In genomic region chr5:89377752-89378455, GRCh38 we compare ENCODE assay signal across 26 cellular contexts.
A peak's percentile ranks its signal among the peaks of the same experiment; 100 is the strongest.
DNase-seq lines count a peak whose midpoint lies in the region; ATAC-seq, FAIRE-seq and TF ChIP-seq lines count a peak whose summit lies in the region.
"Had no signal": no experiment of that assay in that cellular context is flagged by ENCODE, and none has a peak within 500 bp of the region (broad histone marks: within the 10 kb centered on the region; RNA-seq: fewer than 3 reads in every experiment).

No MANE protein-coding gene starts in this region.

- H2AK9ac ChIP-seq in IMR-90 (replicated peaks; ENCODE audit: low read depth, low read length, poor library complexity): no peak overlapping the region

- BruUV-seq in IMR-90 (replicated peaks; lab: Mats Ljungman, UMichigan) (no TSS peak), K562 (replicated peaks; lab: Mats Ljungman, UMichigan) (no TSS peak)

- H3K27me3 ChIP-seq in IMR-90 (ENCODE audit: control insufficient read depth, insufficient read depth, low read length) (peaks cover 2% of the 10 kb centered on the region; the same call in 1 of the 2 replicates), K562 (ENCODE audit: control insufficient read depth in 2 of 2, insufficient read depth in 2 of 2, low read length in 2 of 2) (no peaks in the 10 kb centered on the region)
- H3K27me3 ChIP-seq: adrenal gland, foreskin keratinocyte, neutrophil had no signal

- H3K36me3 ChIP-seq in IMR-90 (ENCODE audit: control insufficient read depth, insufficient read depth, low read length) (no peaks in the 10 kb centered on the region), K562 (ENCODE audit: control insufficient read depth, insufficient read depth, low read length) (no peaks in the 10 kb centered on the region)
- H3K36me3 ChIP-seq: adrenal gland, neutrophil, thoracic aorta had no signal

- H3K79me1 ChIP-seq in IMR-90 (ENCODE audit: low read depth in 1 of 2, low read length in 2 of 2): no peaks in the 10 kb centered on the region

- no peak overlapping the region for H2BK5ac ChIP-seq in IMR-90 (ENCODE audit: low read depth, low read length, poor library complexity, severe bottlenecking)

- POLR2A ChIA-PET in IMR-90 (lab: Charles Lee; ENCODE audit: unreplicated experiment) (no interaction called here), K562 (lab: Yijun Ruan, JAX) (no interaction called here)

- in situ Hi-C loops in IMR-90 (cut with MboI; ENCODE audit: low sequenced_read_pairs) (no loop called here), K562 (cut with MboI) (no loop called here)

- H3K9me1 ChIP-seq in IMR-90 (ENCODE audit: insufficient read depth, low read length) (no peaks in the 10 kb centered on the region), K562 (ENCODE audit: control insufficient read depth, insufficient read depth, low read length) (no peaks in the 10 kb centered on the region)

- no peak for ATAC-seq in IMR-90 (ENCODE audit: low read depth)
- peak; percentile 43; the same call in 2 of the 3 replicates for ATAC-seq in K562
- no peak for ATAC-seq in activated naive CD8-positive, alpha-beta T cell treated with anti-CD3 and anti-CD28 coated beads, Interleukin-2, amount 50 U/mL, for 24 hours
- ATAC-seq: foreskin keratinocyte; psoas muscle; stimulated activated effector memory CD8-positive, alpha-beta T cell treated with anti-CD3 and anti-CD28 coated beads, Interleukin-12 subunit alpha, Interleukin-12 subunit beta, amount 100 ng/mL, for 72 hours had no signal

- H3K79me2 ChIP-seq in K562 (ENCODE audit: control insufficient read depth, insufficient read depth, low read length): no peaks in the 10 kb centered on the region

- H3K4me2 ChIP-seq in IMR-90 (ENCODE audit: low read depth, low read length): no peak overlapping the region
- peak overlapping the region; percentile 46; the same call in 1 of the 2 replicates for H3K4me2 ChIP-seq in K562 (ENCODE audit: insufficient read depth, low read length)

- no peak overlapping the region for H4K5ac ChIP-seq in IMR-90 (ENCODE audit: low read depth, low read length)

- no peak overlapping the region for H3K4ac ChIP-seq in IMR-90 (ENCODE audit: low read depth, low read length)

- no peak overlapping the region for H3K9ac ChIP-seq in IMR-90 (ENCODE audit: low read depth, low read length)
- H3K9ac ChIP-seq in K562 (ENCODE audit: insufficient read depth in 1 of 2, low read depth in 2 of 2, low read length in 2 of 2): no peak overlapping the region

- TF ChIP-seq CTCF in IMR-90 (conservative IDR thresholded peaks at IDR 0.05; ENCODE audit: low read depth, low read length) (no peak), K562 (IDR thresholded peaks at IDR 0.05 in 2 of 3, conservative IDR thresholded peaks at IDR 0.05 in 1 of 3; ENCODE audit: insufficient read depth in 2 of 3, low read depth in 1 of 3, low read length in 3 of 3) (no peak), fibroblast of villous mesenchyme (IDR thresholded peaks at IDR 0.05; ENCODE audit: insufficient read depth, low read depth, low read length) (no peak)

- H2AK5ac ChIP-seq in IMR-90 (ENCODE audit: low read depth, low read length): no peak overlapping the region

- H3K23ac ChIP-seq in IMR-90 (ENCODE audit: low read depth, low read length): 0 out of 2 replicates have a peak overlapping the region, but pooled peaks have one; percentile 11

- TF ChIP-seq POLR2A in IMR-90 (IDR thresholded peaks at IDR 0.05; ENCODE audit: low read depth, low read length): no peak
- no peak for TF ChIP-seq POLR2A in K562 (conservative IDR thresholded peaks at IDR 0.05)

- H3K4me1 ChIP-seq in IMR-90 (ENCODE audit: control insufficient read depth, insufficient read depth, low read length) (no peaks in the 10 kb centered on the region), K562 (replicated peaks in 1 of 2; ENCODE audit: control insufficient read depth in 2 of 2, insufficient read depth in 2 of 2, low read length in 2 of 2) (peaks cover 0 to 3% of the 10 kb centered on the region in 2 experiments; a peak in 1 of 5 replicates)
- H3K4me1 ChIP-seq: adrenal gland, foreskin keratinocyte, psoas muscle had no signal

- H3K9me3 ChIP-seq in IMR-90 (ENCODE audit: control insufficient read depth, insufficient read depth, low read length) (no peaks in the 10 kb centered on the region), K562 (replicated peaks; ENCODE audit: control insufficient read depth, insufficient read depth, low read depth, low read length) (no peaks in the 10 kb centered on the region)
- H3K9me3 ChIP-seq: adrenal gland, neutrophil, psoas muscle, thoracic aorta had no signal

- H2BK15ac ChIP-seq in IMR-90 (ENCODE audit: low read depth, low read length): no peak overlapping the region

- H4K20me1 ChIP-seq in IMR-90 (ENCODE audit: insufficient read depth, low read length): no peaks in the 10 kb centered on the region
- H4K20me1 ChIP-seq in K562 (replicated peaks; ENCODE audit: control insufficient read depth, insufficient read depth, low read length): no peaks in the 10 kb centered on the region

- dilution Hi-C loops in IMR-90 (cut with HindIII; ENCODE audit: low sequenced_read_pairs, unreplicated experiment): no loop called here

- H2AFZ ChIP-seq in IMR-90 (replicated peaks; ENCODE audit: low read length, poor library complexity) (no peak overlapping the region), K562 (ENCODE audit: low read depth, low read length) (peak overlapping the region; percentile 34)

- H3K9me3 Mint-ChIP-seq in activated naive CD8-positive, alpha-beta T cell treated with anti-CD3 and anti-CD28 coated beads, Interleukin-2, amount 50 U/mL, for 24 hours: no peaks in the 10 kb centered on the region
- H3K9me3 Mint-ChIP-seq: IgD-negative memory B cell; memory B cell; T-helper 1 cell treated with Interleukin-12 subunit alpha and Interleukin-12 subunit beta and Interleukin-4 antibody, amounts not matched to agents 30 μg/mL and 1 μg/mL, for 36 hours had no signal

- no peak overlapping the region for H4K8ac ChIP-seq in IMR-90 (ENCODE audit: low read depth in 2 of 2, low read length in 2 of 2)

- no peak overlapping the region for H2BK120ac ChIP-seq in IMR-90 (ENCODE audit: low read depth, low read length)

- no peak overlapping the region for H3K18ac ChIP-seq in IMR-90 (ENCODE audit: low read depth, low read length)

- no peak overlapping the region for H3K27ac Mint-ChIP-seq in activated naive CD8-positive, alpha-beta T cell treated with anti-CD3 and anti-CD28 coated beads, Interleukin-2, amount 50 U/mL, for 24 hours
- H3K27ac Mint-ChIP-seq: activated T-cell treated with anti-CD3 and anti-CD28 coated beads, Interleukin-2, amount 50 U/mL, for 24 hours; dendritic cell treated with granulocyte-macrophage colony-stimulating factor and Interleukin-4, amounts not matched to agents 40 ng/mL and 50 ng/mL, for 4 days; IgD-negative memory B cell; memory B cell; stimulated activated effector memory CD8-positive, alpha-beta T cell treated with anti-CD3 and anti-CD28 coated beads, Interleukin-12 subunit alpha, Interleukin-12 subunit beta, amount 100 ng/mL, for 72 hours; T-helper 1 cell treated with Interleukin-12 subunit alpha and Interleukin-12 subunit beta and Interleukin-4 antibody, amounts not matched to agents 30 μg/mL and 1 μg/mL, for 36 hours had no signal

- no peak overlapping the region for H4K91ac ChIP-seq in IMR-90 (ENCODE audit: insufficient read depth, low read depth, low read length)

- no peak overlapping the region for H3K56ac ChIP-seq in IMR-90 (ENCODE audit: extremely low read depth, insufficient read depth, low read length)

- H3K4me3 Mint-ChIP-seq in activated naive CD8-positive, alpha-beta T cell treated with anti-CD3 and anti-CD28 coated beads, Interleukin-2, amount 50 U/mL, for 24 hours: no peak overlapping the region
- H3K4me3 Mint-ChIP-seq: activated T-cell treated with anti-CD3 and anti-CD28 coated beads, Interleukin-2, amount 50 U/mL, for 24 hours; dendritic cell treated with granulocyte-macrophage colony-stimulating factor and Interleukin-4, amounts not matched to agents 40 ng/mL and 50 ng/mL, for 4 days; IgD-negative memory B cell; memory B cell; stimulated activated effector memory CD8-positive, alpha-beta T cell treated with anti-CD3 and anti-CD28 coated beads, Interleukin-12 subunit alpha, Interleukin-12 subunit beta, amount 100 ng/mL, for 72 hours; T-helper 1 cell treated with Interleukin-12 subunit alpha and Interleukin-12 subunit beta and Interleukin-4 antibody, amounts not matched to agents 30 μg/mL and 1 μg/mL, for 36 hours had no signal

- FAIRE-seq in K562 (lab: Jason Lieb, UNC): peak; percentile 23
- FAIRE-seq: D721Med, endometrium had no signal

- intact Hi-C loops in IMR-90 (cut with micrococcal nuclease): no loop called here
- intact Hi-C loops in K562 (cut with micrococcal nuclease): no loop called here

- DNase-seq in AG08395 (ENCODE audit: low spot score) (peak; percentile 10), IMR-90 (no peak), K562 (ENCODE audit: extremely low read depth in 1 of 4, low spot score in 3 of 4) (peak in 1 of 4 experiments; percentile 24), fibroblast of villous mesenchyme (ENCODE audit: low read depth) (peak; percentile 25), GF-D8 (lab: John Stamatoyannopoulos, UW) (no peak), DMS153 treated with DMSO at 0.1 percent for 48 hours (lab: John Stamatoyannopoulos, UW; ENCODE audit: unreplicated experiment) (no peak), NCI-H1694 treated with DMSO at 0.1 percent for 48 hours (lab: John Stamatoyannopoulos, UW) (no peak)
- no peak for DNase-seq in activated naive CD8-positive, alpha-beta T cell treated with anti-CD3 and anti-CD28 coated beads, Interleukin-2, amount 50 U/mL, for 24 hours
- DNase-seq: activated CD4-positive, alpha-beta T cell treated with anti-CD3 and anti-CD28 coated beads for 4 hours; activated T-cell treated with anti-CD3 and anti-CD28 coated beads, Interleukin-2, amount 50 U/mL, for 24 hours; adrenal gland; foreskin keratinocyte; NCI-H1105 treated with DMSO at 0.1 percent for 48 hours; NCI-H2107; psoas muscle; stimulated activated CD4-positive, alpha-beta T cell treated with anti-CD3 and anti-CD28 coated beads, Interleukin-1b, Interleukin-23, amount 100 ng/mL, for 48 hours had no signal

- no peak overlapping the region for H3K14ac ChIP-seq in IMR-90 (replicated peaks; ENCODE audit: low read depth, low read length)

- no peak overlapping the region for H3K4me3 ChIP-seq in IMR-90 (ENCODE audit: insufficient read depth, low read depth, low read length)
- H3K4me3 ChIP-seq in K562: no peak overlapping the region
- no peak overlapping the region for H3K4me3 ChIP-seq in fibroblast of villous mesenchyme (ENCODE audit: low read depth, low read length)
- H3K4me3 ChIP-seq: adrenal gland, psoas muscle, thoracic aorta had no signal

- no peak overlapping the region for H2BK20ac ChIP-seq in IMR-90 (ENCODE audit: low read depth, low read length)

- no peaks in the 10 kb centered on the region for H3K4me1 Mint-ChIP-seq in activated naive CD8-positive, alpha-beta T cell treated with anti-CD3 and anti-CD28 coated beads, Interleukin-2, amount 50 U/mL, for 24 hours
- H3K4me1 Mint-ChIP-seq: stimulated activated effector memory CD8-positive, alpha-beta T cell treated with anti-CD3 and anti-CD28 coated beads, Interleukin-12 subunit alpha, Interleukin-12 subunit beta, amount 100 ng/mL, for 72 hours had no signal

- CTCF ChIA-PET in IMR-90 (lab: Yijun Ruan, JAX) (no interaction called here), K562 (lab: Yijun Ruan, JAX; ENCODE audit: low intra/inter-chr PET ratio) (no interaction called here)

- TF ChIP-seq RAD21 in IMR-90 (IDR thresholded peaks at IDR 0.05; ENCODE audit: low read length): no peak
- TF ChIP-seq RAD21 in K562 (CRISPR knock-in tag; conservative IDR thresholded peaks at IDR 0.05 in 1 of 2, IDR thresholded peaks at IDR 0.05 in 1 of 2): no peak

- WGBS in IMR-90 (ENCODE audit: extremely low coverage in 2 of 2, insufficient read length in 1 of 2), 2 experiments: 66% methylated on average over 8 of the region's 13 CpGs; no CpG with 5 or more reads in 1 of the 2 experiments
- 5% methylated on average over 13 of the region's 13 CpGs for WGBS in K562 (ENCODE audit: insufficient coverage, low coverage, missing lambda C conversion rate)

- no peaks in the 10 kb centered on the region for H3K36me3 Mint-ChIP-seq in activated naive CD8-positive, alpha-beta T cell treated with anti-CD3 and anti-CD28 coated beads, Interleukin-2, amount 50 U/mL, for 24 hours (ENCODE audit: low read depth)
- H3K36me3 Mint-ChIP-seq: memory B cell; stimulated activated effector memory CD8-positive, alpha-beta T cell treated with anti-CD3 and anti-CD28 coated beads, Interleukin-12 subunit alpha, Interleukin-12 subunit beta, amount 100 ng/mL, for 72 hours had no signal

- TF ChIP-seq EP300 in K562 (IDR thresholded peaks at IDR 0.05; ENCODE audit: low read length): no peak

- H3K27me3 Mint-ChIP-seq in activated naive CD8-positive, alpha-beta T cell treated with anti-CD3 and anti-CD28 coated beads, Interleukin-2, amount 50 U/mL, for 24 hours: no peaks in the 10 kb centered on the region
- H3K27me3 Mint-ChIP-seq: activated T-cell treated with anti-CD3 and anti-CD28 coated beads, Interleukin-2, amount 50 U/mL, for 24 hours; dendritic cell treated with granulocyte-macrophage colony-stimulating factor and Interleukin-4, amounts not matched to agents 40 ng/mL and 50 ng/mL, for 4 days; IgD-negative memory B cell; memory B cell had no signal

- no peak overlapping the region for H3K27ac ChIP-seq in IMR-90 (ENCODE audit: insufficient read depth, low read length)
- H3K27ac ChIP-seq in K562 (ENCODE audit: extremely low read depth, low read depth, low read length): no peak overlapping the region
- H3K27ac ChIP-seq: adrenal gland, foreskin keratinocyte, neutrophil, psoas muscle, RWPE1, thoracic aorta had no signal

Comparison
In these comparisons a context has a peak if more than half of its experiments do, and no peak if none do; other contexts are left out.
1. DNase-seq: peak in AG08395 (single experiment) and fibroblast of villous mesenchyme (single experiment); none in IMR-90 (single experiment), activated naive CD8-positive, alpha-beta T cell treated with anti-CD3 and anti-CD28 coated beads, Interleukin-2, amount 50 U/mL, for 24 hours (single experiment), GF-D8 (single experiment), DMS153 treated with DMSO at 0.1 percent for 48 hours (single experiment) and NCI-H1694 treated with DMSO at 0.1 percent for 48 hours (single experiment).